Comparison of ENCODE assay signal across 26 cellular contexts in the genomic region with DNA sequence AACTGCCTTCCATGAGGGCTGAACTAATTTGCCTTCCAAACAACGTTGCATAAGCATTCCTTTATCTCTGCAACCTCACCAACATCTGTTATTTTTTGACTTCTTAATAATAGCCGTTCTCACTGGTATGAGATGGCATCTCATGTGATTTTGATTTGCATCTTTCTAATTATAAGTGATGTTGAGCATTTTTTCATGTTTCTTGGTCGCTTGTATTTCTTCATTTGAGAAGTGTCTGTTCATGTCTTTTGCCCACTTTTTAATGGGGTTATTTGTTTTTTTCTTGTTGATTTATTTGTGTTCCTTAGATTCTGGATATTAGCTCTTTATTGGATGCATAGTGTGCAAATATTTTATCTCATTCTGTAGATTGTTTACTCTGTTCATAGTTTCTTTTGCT.
"Had no signal": no experiment of that assay in that cellular context is flagged by ENCODE, and none has a peak within 500 bp of the region (broad histone marks: within the 10 kb centered on the region; RNA-seq: fewer than 3 reads in every experiment).

No MANE protein-coding gene starts in this region.

- H3K4me3 Mint-ChIP-seq: dendritic cell treated with granulocyte-macrophage colony-stimulating factor and Interleukin-4, amounts not matched to agents 40 ng/mL and 50 ng/mL, for 4 days; effector memory CD8-positive, alpha-beta T cell; endodermal cell had no signal

- FAIRE-seq: endometrium, islet of Langerhans, keratinocyte had no signal

- DNase-seq: colonic mucosa; cortex of kidney; effector CD8-positive, alpha-beta T cell; effector memory CD8-positive, alpha-beta T cell; endodermal cell; erythroblast; esophagus squamous epithelium; foreskin fibroblast; foreskin melanocyte; gastrocnemius medialis; glutamatergic neuron; head of caudate nucleus; heart right ventricle; hippocampal formation; left cardiac atrium; left lung; left ventricle myocardium superior; lower lobe of right lung; mesenchymal stem cell; midbrain had no signal

- H3K4me1 ChIP-seq: colonic mucosa had no signal

- H3K27me3 Mint-ChIP-seq: dendritic cell treated with granulocyte-macrophage colony-stimulating factor and Interleukin-4, amounts not matched to agents 40 ng/mL and 50 ng/mL, for 4 days had no signal

- H3K27me3 ChIP-seq: colonic mucosa, esophagus squamous epithelium, gastrocnemius medialis, left lung had no signal

- H3K9me3 Mint-ChIP-seq: effector memory CD8-positive, alpha-beta T cell had no signal

- ATAC-seq: effector memory CD8-positive, alpha-beta T cell; esophagus mucosa; gastrocnemius medialis; heart right ventricle; left cardiac atrium; left lung; left ventricle myocardium superior; lower lobe of right lung had no signal

- H3K4me3 ChIP-seq: colonic mucosa, esophagus squamous epithelium, gastrocnemius medialis, heart right ventricle, left lung, lower lobe of right lung had no signal

- H3K27ac ChIP-seq: colonic mucosa, epithelial cell of prostate, esophagus squamous epithelium, gastrocnemius medialis, heart right ventricle, left lung, lower lobe of right lung had no signal

- H3K9me3 ChIP-seq: colonic mucosa, esophagus squamous epithelium had no signal

- H3K4me1 Mint-ChIP-seq: endodermal cell had no signal

- H3K36me3 ChIP-seq: colonic mucosa, esophagus squamous epithelium, gastrocnemius medialis, heart right ventricle, left lung, lower lobe of right lung had no signal

- H3K27ac Mint-ChIP-seq: dendritic cell treated with granulocyte-macrophage colony-stimulating factor and Interleukin-4, amounts not matched to agents 40 ng/mL and 50 ng/mL, for 4 days; effector memory CD8-positive, alpha-beta T cell; endodermal cell had no signal
